Comparison of ENCODE assay signal across 2 cellular contexts in the genomic region with DNA sequence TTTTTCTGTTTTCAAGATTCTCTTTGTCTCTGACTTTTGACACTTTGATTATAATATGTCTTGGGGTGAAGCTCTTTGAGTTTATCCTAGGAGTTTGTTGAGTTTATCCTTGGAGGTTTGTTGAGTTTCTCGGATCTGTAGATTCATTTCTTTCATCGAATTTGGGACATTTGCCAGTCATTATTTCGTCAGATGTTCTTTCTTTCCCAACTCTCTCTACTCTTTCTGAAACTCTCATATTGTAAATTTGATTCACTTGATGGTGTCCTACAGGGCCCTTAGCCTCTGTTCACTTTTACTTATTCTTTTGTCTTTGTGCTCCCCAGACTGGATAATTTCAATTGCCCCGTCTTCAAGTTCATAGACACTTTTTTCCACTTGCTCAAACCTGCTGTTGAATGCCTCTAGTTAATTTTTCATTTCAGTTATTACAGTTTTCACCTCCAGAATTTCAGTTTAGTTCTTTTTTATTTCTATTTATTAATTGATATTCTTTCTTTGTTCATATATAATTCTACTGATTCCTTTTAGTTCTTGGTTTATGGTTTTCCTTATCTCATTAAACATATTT.
TF ChIP-seq lines count a peak whose summit lies in the region.

No MANE protein-coding gene starts in this region.

TF ChIP-seq in HepG2, 621 proteins besides CTCF, POLR2A, EP300 and RAD21:
- TF ChIP-seq ZNF160 (CRISPR knock-in tag; IDR thresholded peaks at IDR 0.05) (peak; percentile 97), ZNF558 (CRISPR knock-in tag; IDR thresholded peaks at IDR 0.05; ENCODE audit: borderline replicate concordance) (peak; percentile 97; the same call in 1 of the 2 replicates)
- TF ChIP-seq, protein P1, sequence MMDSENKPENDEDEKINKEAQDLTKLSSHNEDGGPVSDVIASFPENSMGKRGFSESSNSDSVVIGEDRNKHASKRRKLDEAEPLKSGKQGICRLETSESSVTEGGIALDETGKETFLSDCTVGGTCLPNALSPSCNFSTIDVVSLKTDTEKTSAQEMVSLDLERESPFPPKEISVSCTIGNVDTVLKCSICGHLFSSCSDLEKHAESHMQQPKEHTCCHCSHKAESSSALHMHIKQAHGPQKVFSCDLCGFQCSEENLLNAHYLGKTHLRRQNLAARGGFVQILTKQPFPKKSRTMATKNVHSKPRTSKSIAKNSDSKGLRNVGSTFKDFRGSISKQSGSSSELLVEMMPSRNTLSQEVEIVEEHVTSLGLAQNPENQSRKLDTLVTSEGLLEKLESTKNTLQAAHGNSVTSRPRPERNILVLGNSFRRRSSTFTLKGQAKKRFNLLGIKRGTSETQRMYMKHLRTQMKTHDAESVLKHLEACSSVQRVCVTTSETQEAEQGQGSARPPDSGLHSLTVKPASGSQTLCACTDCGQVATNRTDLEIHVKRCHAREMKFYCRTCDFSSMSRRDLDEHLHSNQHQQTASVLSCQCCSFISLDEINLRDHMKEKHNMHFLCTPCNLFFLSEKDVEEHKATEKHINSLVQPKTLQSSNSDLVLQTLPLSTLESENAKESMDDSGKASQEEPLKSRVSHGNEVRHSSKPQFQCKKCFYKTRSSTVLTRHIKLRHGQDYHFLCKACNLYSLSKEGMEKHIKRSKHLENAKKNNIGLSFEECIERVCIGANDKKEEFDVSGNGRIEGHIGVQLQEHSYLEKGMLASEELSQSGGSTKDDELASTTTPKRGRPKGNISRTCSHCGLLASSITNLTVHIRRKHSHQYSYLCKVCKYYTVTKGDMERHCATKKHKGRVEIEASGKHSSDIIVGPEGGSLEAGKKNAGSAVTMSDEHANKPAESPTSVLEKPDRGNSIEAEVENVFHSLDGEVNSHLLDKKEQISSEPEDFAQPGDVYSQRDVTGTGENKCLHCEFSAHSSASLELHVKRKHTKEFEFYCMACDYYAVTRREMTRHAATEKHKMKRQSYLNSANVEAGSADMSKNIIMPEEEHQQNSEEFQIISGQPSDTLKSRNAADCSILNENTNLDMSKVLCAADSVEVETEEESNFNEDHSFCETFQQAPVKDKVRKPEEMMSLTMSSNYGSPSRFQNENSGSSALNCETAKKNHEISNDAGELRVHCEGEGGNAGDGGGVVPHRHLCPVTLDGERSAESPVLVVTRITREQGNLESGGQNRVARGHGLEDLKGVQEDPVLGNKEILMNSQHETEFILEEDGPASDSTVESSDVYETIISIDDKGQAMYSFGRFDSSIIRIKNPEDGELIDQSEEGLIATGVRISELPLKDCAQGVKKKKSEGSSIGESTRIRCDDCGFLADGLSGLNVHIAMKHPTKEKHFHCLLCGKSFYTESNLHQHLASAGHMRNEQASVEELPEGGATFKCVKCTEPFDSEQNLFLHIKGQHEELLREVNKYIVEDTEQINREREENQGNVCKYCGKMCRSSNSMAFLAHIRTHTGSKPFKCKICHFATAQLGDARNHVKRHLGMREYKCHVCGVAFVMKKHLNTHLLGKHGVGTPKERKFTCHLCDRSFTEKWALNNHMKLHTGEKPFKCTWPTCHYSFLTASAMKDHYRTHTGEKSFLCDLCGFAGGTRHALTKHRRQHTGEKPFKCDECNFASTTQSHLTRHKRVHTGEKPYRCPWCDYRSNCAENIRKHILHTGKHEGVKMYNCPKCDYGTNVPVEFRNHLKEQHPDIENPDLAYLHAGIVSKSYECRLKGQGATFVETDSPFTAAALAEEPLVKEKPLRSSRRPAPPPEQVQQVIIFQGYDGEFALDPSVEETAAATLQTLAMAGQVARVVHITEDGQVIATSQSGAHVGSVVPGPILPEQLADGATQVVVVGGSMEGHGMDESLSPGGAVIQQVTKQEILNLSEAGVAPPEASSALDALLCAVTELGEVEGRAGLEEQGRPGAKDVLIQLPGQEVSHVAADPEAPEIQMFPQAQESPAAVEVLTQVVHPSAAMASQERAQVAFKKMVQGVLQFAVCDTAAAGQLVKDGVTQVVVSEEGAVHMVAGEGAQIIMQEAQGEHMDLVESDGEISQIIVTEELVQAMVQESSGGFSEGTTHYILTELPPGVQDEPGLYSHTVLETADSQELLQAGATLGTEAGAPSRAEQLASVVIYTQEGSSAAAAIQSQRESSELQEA (CRISPR knock-in tag; IDR thresholded peaks at IDR 0.05; ENCODE audit: not compliant biosample characterization): no peak

TF ChIP-seq in K562, 482 proteins besides CTCF, POLR2A, EP300 and RAD21:
- TF ChIP-seq ELF4 (CRISPR knock-in tag; IDR thresholded peaks at IDR 0.05): no peak
- no peak for TF ChIP-seq TOE1 (IDR thresholded peaks at IDR 0.05; ENCODE audit: borderline replicate concordance)
- TF ChIP-seq TOE1 (CRISPR knock-in tag; IDR thresholded peaks at IDR 0.05; ENCODE audit: borderline replicate concordance, low read depth): no peak
- peak in 1 of 2 experiments; percentile 81; a peak in 1 of 3 replicates for TF ChIP-seq CBX3 (IDR thresholded peaks at IDR 0.05; ENCODE audit: borderline replicate concordance in 1 of 2, low read length in 2 of 2)
- TF ChIP-seq HDAC1 (IDR thresholded peaks at IDR 0.05): no peak
- TF ChIP-seq, protein P2, sequence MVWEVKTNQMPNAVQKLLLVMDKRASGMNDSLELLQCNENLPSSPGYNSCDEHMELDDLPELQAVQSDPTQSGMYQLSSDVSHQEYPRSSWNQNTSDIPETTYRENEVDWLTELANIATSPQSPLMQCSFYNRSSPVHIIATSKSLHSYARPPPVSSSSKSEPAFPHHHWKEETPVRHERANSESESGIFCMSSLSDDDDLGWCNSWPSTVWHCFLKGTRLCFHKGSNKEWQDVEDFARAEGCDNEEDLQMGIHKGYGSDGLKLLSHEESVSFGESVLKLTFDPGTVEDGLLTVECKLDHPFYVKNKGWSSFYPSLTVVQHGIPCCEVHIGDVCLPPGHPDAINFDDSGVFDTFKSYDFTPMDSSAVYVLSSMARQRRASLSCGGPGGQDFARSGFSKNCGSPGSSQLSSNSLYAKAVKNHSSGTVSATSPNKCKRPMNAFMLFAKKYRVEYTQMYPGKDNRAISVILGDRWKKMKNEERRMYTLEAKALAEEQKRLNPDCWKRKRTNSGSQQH (CRISPR knock-in tag; IDR thresholded peaks at IDR 0.05): no peak
- peak; percentile 65 for TF ChIP-seq NFIC (IDR thresholded peaks at IDR 0.05)
- no peak for TF ChIP-seq NR4A1 (CRISPR knock-in tag; IDR thresholded peaks at IDR 0.05)
- no peak for TF ChIP-seq NR4A1 (tag; IDR thresholded peaks at IDR 0.05)
- TF ChIP-seq RBM14 (IDR thresholded peaks at IDR 0.05; ENCODE audit: borderline replicate concordance, insufficient read depth, low read depth, low read length): no peak
- TF ChIP-seq, protein P3, sequence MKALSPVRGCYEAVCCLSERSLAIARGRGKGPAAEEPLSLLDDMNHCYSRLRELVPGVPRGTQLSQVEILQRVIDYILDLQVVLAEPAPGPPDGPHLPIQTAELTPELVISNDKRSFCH (CRISPR knock-in tag; IDR thresholded peaks at IDR 0.05): no peak
- TF ChIP-seq, protein P3 (tag; IDR thresholded peaks at IDR 0.05): no peak
- TF ChIP-seq KAT8 (IDR thresholded peaks at IDR 0.05; ENCODE audit: low read depth): no peak
- no peak for TF ChIP-seq CTBP1 (IDR thresholded peaks at IDR 0.05; ENCODE audit: borderline replicate concordance)
- TF ChIP-seq, protein P4, sequence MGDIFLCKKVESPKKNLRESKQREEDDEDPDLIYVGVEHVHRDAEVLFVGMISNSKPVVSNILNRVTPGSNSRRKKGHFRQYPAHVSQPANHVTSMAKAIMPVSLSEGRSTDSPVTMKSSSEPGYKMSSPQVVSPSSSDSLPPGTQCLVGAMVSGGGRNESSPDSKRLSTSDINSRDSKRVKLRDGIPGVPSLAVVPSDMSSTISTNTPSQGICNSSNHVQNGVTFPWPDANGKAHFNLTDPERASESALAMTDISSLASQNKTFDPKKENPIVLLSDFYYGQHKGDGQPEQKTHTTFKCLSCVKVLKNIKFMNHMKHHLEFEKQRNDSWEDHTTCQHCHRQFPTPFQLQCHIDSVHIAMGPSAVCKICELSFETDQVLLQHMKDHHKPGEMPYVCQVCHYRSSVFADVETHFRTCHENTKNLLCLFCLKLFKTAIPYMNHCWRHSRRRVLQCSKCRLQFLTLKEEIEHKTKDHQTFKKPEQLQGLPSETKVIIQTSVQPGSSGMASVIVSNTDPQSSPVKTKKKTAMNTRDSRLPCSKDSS (IDR thresholded peaks at IDR 0.05; ENCODE audit: low read depth, partially characterized antibody): peak; percentile 90
- TF ChIP-seq RCOR1 (IDR thresholded peaks at IDR 0.05; ENCODE audit: borderline replicate concordance in 1 of 2, low read depth in 2 of 2, low read length in 2 of 2): no peak
- peak; percentile 56 to 69; a peak in 3 of 4 replicates for TF ChIP-seq TRIM24 (IDR thresholded peaks at IDR 0.05)
- no peak for TF ChIP-seq CSDE1 (IDR thresholded peaks at IDR 0.05)
- no peak for TF ChIP-seq EWSR1 (IDR thresholded peaks at IDR 0.05; ENCODE audit: borderline replicate concordance, low read depth, partially characterized antibody)
- peak; percentile 89 for TF ChIP-seq TRIM28 (IDR thresholded peaks at IDR 0.05)
TF ChIP-seq in K562: peak in this region for 5.
